1 cellular context compared by ENCODE assay signal in genomic region chr17:82444284-82444893, GRCh38.
TF ChIP-seq lines count a peak whose summit lies in the region.

No MANE protein-coding gene starts in this region.

TF ChIP-seq in IMR-90, 13 proteins besides CTCF, POLR2A, EP300 and RAD21:
- TF ChIP-seq FOS (IDR thresholded peaks at IDR 0.05; ENCODE audit: low read depth, low read length) (no peak), BHLHE40 (IDR thresholded peaks at IDR 0.05; ENCODE audit: low read depth, low read length) (no peak), MAFK (IDR thresholded peaks at IDR 0.05; ENCODE audit: low read depth, low read length) (no peak), CHD1 (IDR thresholded peaks at IDR 0.05; ENCODE audit: low read depth, low read length) (no peak), SMC3 (IDR thresholded peaks at IDR 0.05; ENCODE audit: low read depth, low read length) (no peak), USF2 (IDR thresholded peaks at IDR 0.05; ENCODE audit: low read depth, low read length) (no peak), MAZ (IDR thresholded peaks at IDR 0.05; ENCODE audit: borderline replicate concordance, low read depth, low read length) (no peak), MXI1 (IDR thresholded peaks at IDR 0.05; ENCODE audit: borderline replicate concordance, low read depth, low read length) (no peak), CEBPB (IDR thresholded peaks at IDR 0.05; ENCODE audit: low read depth, low read length) (no peak), RFX5 (IDR thresholded peaks at IDR 0.05; ENCODE audit: low read depth, low read length) (no peak), NFE2L2 (IDR thresholded peaks at IDR 0.05; ENCODE audit: low read depth, low read length) (no peak), ELK1 (IDR thresholded peaks at IDR 0.05; ENCODE audit: borderline replicate concordance, low read depth, low read length) (no peak), RCOR1 (IDR thresholded peaks at IDR 0.05; ENCODE audit: insufficient replicate concordance, low read length) (no peak)
